Comparison of ENCODE assay signal across 17 cellular contexts in the genomic region with DNA sequence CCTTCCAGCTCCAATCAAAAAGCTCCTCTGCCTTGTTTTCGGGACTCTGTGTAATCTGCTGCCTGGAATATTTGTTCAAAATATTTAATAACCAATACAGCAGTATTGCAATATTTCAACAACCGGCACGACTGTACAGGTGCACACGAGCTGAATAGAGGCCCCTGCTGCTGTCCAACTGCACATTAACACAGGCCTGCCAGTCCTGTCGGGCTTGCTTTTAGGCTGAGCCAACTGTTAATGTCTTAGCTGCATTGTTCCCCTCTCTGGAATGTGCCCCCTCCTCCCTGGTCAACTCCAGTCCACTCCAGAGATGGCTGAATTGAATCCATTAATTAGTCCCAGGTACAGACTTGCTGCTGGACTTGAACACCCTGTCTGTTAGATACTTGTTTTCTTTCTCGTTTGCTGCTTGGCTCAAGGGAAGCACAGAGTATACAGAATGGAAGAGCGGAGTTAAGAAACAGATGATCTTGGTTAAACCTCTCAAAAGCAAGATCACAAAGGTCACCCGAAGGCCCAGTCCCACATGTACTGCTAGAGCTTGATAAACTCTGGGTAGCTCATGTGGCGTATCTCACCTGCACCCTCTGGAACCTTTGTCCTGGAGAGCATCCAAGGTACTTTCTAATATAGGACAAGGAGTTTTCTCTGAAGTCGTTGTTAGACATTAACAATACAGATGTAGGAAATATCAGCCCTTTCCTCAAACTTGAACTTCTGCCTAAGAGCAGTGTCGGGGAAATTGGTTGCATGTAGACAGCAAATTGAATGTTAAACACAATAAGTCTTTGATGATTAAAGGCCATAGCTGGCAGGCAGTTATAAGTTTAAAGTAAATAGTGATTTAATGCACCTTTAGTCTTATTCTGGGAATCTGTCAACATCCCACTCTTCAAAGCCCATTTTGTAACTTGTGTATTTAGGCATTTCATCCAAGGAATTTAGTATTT. TPM values are rescaled to one million over a fixed set of nuclear protein-coding genes. Genes with fewer than 3 reads are reported as not detected.
DNase-seq lines count a peak whose midpoint lies in the region; ATAC-seq and TF ChIP-seq lines count a peak whose summit lies in the region.
"Had no signal": no experiment of that assay in that cellular context is flagged by ENCODE, and none has a peak within 500 bp of the region (broad histone marks: within the 10 kb centered on the region; RNA-seq: fewer than 3 reads in every experiment).

No MANE protein-coding gene starts in this region.

- peaks cover 6% of the 10 kb centered on the region in 2 donors for H3K36me3 Mint-ChIP-seq in activated naive CD4-positive, alpha-beta T cell treated with anti-CD3 and anti-CD28 coated beads, Interleukin-2, amount 50 U/mL, for 72 hours
- peaks cover 20% of the 10 kb centered on the region for H3K36me3 Mint-ChIP-seq in activated naive CD4-positive, alpha-beta T cell treated with anti-CD3 and anti-CD28 coated beads, Interleukin-2, amount 10 ng/mL, durations not matched to agents 7 days and 5 days
- H3K36me3 Mint-ChIP-seq in endodermal cell (ENCODE audit: low read depth), result peaks cover 22% of the 10 kb centered on the region
- peaks cover 21% of the 10 kb centered on the region for H3K36me3 Mint-ChIP-seq in mesothelial cell of epicardium

- peaks cover 3% of the 10 kb centered on the region for H3K4me1 Mint-ChIP-seq in activated naive CD4-positive, alpha-beta T cell treated with anti-CD3 and anti-CD28 coated beads, Interleukin-2, amount 10 ng/mL, durations not matched to agents 7 days and 5 days
- H3K4me1 Mint-ChIP-seq in endodermal cell (peaks cover 6% of the 10 kb centered on the region), mesothelial cell of epicardium (peaks cover 38% of the 10 kb centered on the region)

- TF ChIP-seq EP300 in gastroesophageal sphincter (IDR thresholded peaks at IDR 0.05), result no peak

- TF ChIP-seq POLR2A in thyroid gland (IDR thresholded peaks at IDR 0.05), result no peak
- TF ChIP-seq POLR2A in gastroesophageal sphincter (IDR thresholded peaks at IDR 0.05), result no peak

- CTCF ChIA-PET in activated naive CD4-positive, alpha-beta T cell treated with anti-CD3 and anti-CD28 coated beads, Interleukin-2, amount 10 ng/mL, durations not matched to agents 7 days and 5 days (lab: Charles Lee), result interaction anchor here (1.7 kb wide), 1 partner anchor 253 kb away, joined by 3 read pairs; no protein-coding TSS in a partner anchor

- no peaks in the 10 kb centered on the region for H3K27me3 Mint-ChIP-seq in activated naive CD4-positive, alpha-beta T cell treated with anti-CD3 and anti-CD28 coated beads, Interleukin-2, amount 10 ng/mL, durations not matched to agents 7 days and 5 days
- H3K27me3 Mint-ChIP-seq in endodermal cell (ENCODE audit: insufficient read depth) (no peaks in the 10 kb centered on the region), mesothelial cell of epicardium (ENCODE audit: low read depth) (no peaks in the 10 kb centered on the region)

- no peak overlapping the region for H3K4me3 Mint-ChIP-seq in activated naive CD4-positive, alpha-beta T cell treated with anti-CD3 and anti-CD28 coated beads, Interleukin-2, amount 10 ng/mL, durations not matched to agents 7 days and 5 days
- H3K4me3 Mint-ChIP-seq in endodermal cell (no peak overlapping the region), mesothelial cell of epicardium (no peak overlapping the region)
- H3K4me3 Mint-ChIP-seq: activated naive CD4-positive, alpha-beta T cell treated with anti-CD3 and anti-CD28 coated beads for 36 hours; natural killer cell had no signal

- H3K27ac Mint-ChIP-seq in activated naive CD4-positive, alpha-beta T cell treated with anti-CD3 and anti-CD28 coated beads, Interleukin-2, amount 50 U/mL, for 72 hours, result peak overlapping the region; percentile 16 to 75
- H3K27ac Mint-ChIP-seq in activated naive CD4-positive, alpha-beta T cell treated with anti-CD3 and anti-CD28 coated beads, Interleukin-2, amount 10 ng/mL, durations not matched to agents 7 days and 5 days, result no peak overlapping the region
- H3K27ac Mint-ChIP-seq in endodermal cell (peak overlapping the region; percentile 12), mesothelial cell of epicardium (peak overlapping the region; percentile 95)
- H3K27ac Mint-ChIP-seq: activated naive CD4-positive, alpha-beta T cell treated with anti-CD3 and anti-CD28 coated beads for 36 hours; natural killer cell had no signal

- no peaks in the 10 kb centered on the region for H3K9me3 ChIP-seq in endodermal cell (ENCODE audit: control insufficient read depth, low read length)
- no peaks in the 10 kb centered on the region for H3K9me3 ChIP-seq in thyroid gland
- no peaks in the 10 kb centered on the region for H3K9me3 ChIP-seq in gastroesophageal sphincter

- H3K27ac ChIP-seq in endodermal cell (ENCODE audit: low read depth, low read length), result no peak overlapping the region
- peak overlapping the region; percentile 69 to 84 (median 78) for H3K27ac ChIP-seq in thyroid gland
- peak overlapping the region in 2 of 4 donors; percentile 26 to 32 for H3K27ac ChIP-seq in gastroesophageal sphincter
- H3K27ac ChIP-seq: WERI-Rb-1 had no signal

- no peak overlapping the region for H3K4me3 ChIP-seq in endodermal cell (ENCODE audit: low read length)
- no peak overlapping the region for H3K4me3 ChIP-seq in thyroid gland (replicated peaks in 1 of 3)
- no peak overlapping the region for H3K4me3 ChIP-seq in gastroesophageal sphincter

- DNase-seq in activated naive CD4-positive, alpha-beta T cell treated with anti-CD3 and anti-CD28 coated beads, Interleukin-2, amount 50 U/mL, for 72 hours (ENCODE audit: low spot score in 2 of 2), result no peak
- no peak for DNase-seq in activated naive CD4-positive, alpha-beta T cell treated with anti-CD3 and anti-CD28 coated beads, Interleukin-2, amount 10 ng/mL, durations not matched to agents 7 days and 5 days
- DNase-seq in endodermal cell (no peak), mesothelial cell of epicardium (ENCODE audit: low spot score in 2 of 2, unreplicated experiment in 2 of 2) (no peak), thyroid gland (peak; percentile 69 to 74), NCI-H2107 (lab: John Stamatoyannopoulos, UW) (no peak), NCI-H774 (lab: John Stamatoyannopoulos, UW) (no peak)
- DNase-seq: ACHN; activated naive CD4-positive, alpha-beta T cell treated with anti-CD3 and anti-CD28 coated beads for 36 hours; cerebellar nuclear complex; COR-L47; kidney; natural killer cell; stimulated activated naive CD8-positive, alpha-beta T cell treated with anti-CD3 and anti-CD28 coated beads, Interleukin-15, Interleukin-2, amounts not matched to agents 100 U/mL and 50 U/mL, for 24 hours; WERI-Rb-1 had no signal

- WGBS in endodermal cell (ENCODE audit: insufficient coverage in 1 of 2, insufficient read length in 1 of 2), 2 experiments, result 88 to 89% methylated on average over 9 to 11 of the region's 11 CpGs
- 34 to 44% methylated on average over 11 of the region's 11 CpGs for WGBS in thyroid gland, 2 donors
- 18 to 32% methylated on average over 7 to 10 of the region's 11 CpGs for WGBS in gastroesophageal sphincter (ENCODE audit: low coverage in 1 of 2), 2 donors

- H3K36me3 ChIP-seq in endodermal cell (ENCODE audit: control insufficient read depth, insufficient read depth, low read length) (no peaks in the 10 kb centered on the region), thyroid gland (no peaks in the 10 kb centered on the region), gastroesophageal sphincter (peaks cover 0 to 16% of the 10 kb centered on the region in 2 donors)

- no peaks in the 10 kb centered on the region for H3K27me3 ChIP-seq in endodermal cell (ENCODE audit: control insufficient read depth, insufficient read depth, low read length, poor library complexity, severe bottlenecking)
- H3K27me3 ChIP-seq in thyroid gland, result no peaks in the 10 kb centered on the region
- no peaks in the 10 kb centered on the region for H3K27me3 ChIP-seq in gastroesophageal sphincter

- no peak for ATAC-seq in activated naive CD4-positive, alpha-beta T cell treated with anti-CD3 and anti-CD28 coated beads, Interleukin-2, amount 50 U/mL, for 72 hours
- no peak for ATAC-seq in gastroesophageal sphincter
- ATAC-seq: natural killer cell; sciatic nerve; stimulated activated naive CD8-positive, alpha-beta T cell treated with anti-CD3 and anti-CD28 coated beads, Interleukin-15, Interleukin-2, amounts not matched to agents 100 U/mL and 50 U/mL, for 24 hours had no signal

- no peaks in the 10 kb centered on the region for H3K9me3 Mint-ChIP-seq in activated naive CD4-positive, alpha-beta T cell treated with anti-CD3 and anti-CD28 coated beads, Interleukin-2, amount 50 U/mL, for 72 hours
- no peaks in the 10 kb centered on the region for H3K9me3 Mint-ChIP-seq in activated naive CD4-positive, alpha-beta T cell treated with anti-CD3 and anti-CD28 coated beads, Interleukin-2, amount 10 ng/mL, durations not matched to agents 7 days and 5 days
- H3K9me3 Mint-ChIP-seq in endodermal cell, result no peaks in the 10 kb centered on the region
- H3K9me3 Mint-ChIP-seq in mesothelial cell of epicardium, result no peaks in the 10 kb centered on the region
- H3K9me3 Mint-ChIP-seq: activated naive CD4-positive, alpha-beta T cell treated with anti-CD3 and anti-CD28 coated beads for 36 hours; natural killer cell had no signal

- intact Hi-C loops in thyroid gland (cut with DNase I), result no loop called here

- TF ChIP-seq CTCF in endodermal cell (conservative IDR thresholded peaks at IDR 0.05) (no peak), mesothelial cell of epicardium (IDR thresholded peaks at IDR 0.05; ENCODE audit: unreplicated experiment) (no peak), thyroid gland (IDR thresholded peaks at IDR 0.05) (no peak), gastroesophageal sphincter (IDR thresholded peaks at IDR 0.05) (no peak)

- no peak overlapping the region for H3K9ac ChIP-seq in endodermal cell (ENCODE audit: extremely low read depth, low read length, poor library complexity, severe bottlenecking)

- H3K4me1 ChIP-seq in endodermal cell (ENCODE audit: control insufficient read depth, insufficient read depth, low read length) (no peaks in the 10 kb centered on the region), thyroid gland (peaks cover 33 to 41% of the 10 kb centered on the region in 2 donors), gastroesophageal sphincter (peaks cover 0 to 21% (median 2%) of the 10 kb centered on the region in 3 donors)

RNA-seq across cellular contexts. Expression of a gene that starts 31.9 kb away (rescaled TPM):
- 10 to 100 TPM; 11.2 to 14.9 TPM for total RNA-seq in activated naive CD4-positive, alpha-beta T cell treated with anti-CD3 and anti-CD28 coated beads, Interleukin-2, amount 50 U/mL, for 72 hours
- total RNA-seq in endodermal cell, result 1 to 10 TPM; 4.0 to 6.6 TPM
- polyA plus RNA-seq in endodermal cell (2013, experiment 1 of 2), result 6.7 TPM
- polyA plus RNA-seq in endodermal cell (2013, experiment 2 of 2), result 7.5 TPM
- 10.0 to 11.9 TPM (median 11.6 TPM) in 3 replicates for total RNA-seq in mesothelial cell of epicardium
- total RNA-seq in thyroid gland, result 10 to 100 TPM in 1 of 4 donors, 1 to 10 TPM in 3; 4.0 to 11.7 (median 4.7) TPM
- total RNA-seq in gastroesophageal sphincter, result 1 to 10 TPM in 3 of 4 donors, under 1 TPM in 1; 0.93 to 3.3 (median 2.1) TPM

Comparison
In these comparisons a context has a peak if more than half of its experiments do, and no peak if none do; other contexts are left out.
1. DNase-seq: peak in thyroid gland (2 of 2); none in activated naive CD4-positive, alpha-beta T cell treated with anti-CD3 and anti-CD28 coated beads, Interleukin-2, amount 50 U/mL, for 72 hours (0 of 2), activated naive CD4-positive, alpha-beta T cell treated with anti-CD3 and anti-CD28 coated beads, Interleukin-2, amount 10 ng/mL, durations not matched to agents 7 days and 5 days (single experiment), endodermal cell (single experiment), mesothelial cell of epicardium (0 of 2), NCI-H2107 (single experiment) and NCI-H774 (single experiment).